1 cellular context compared by ENCODE assay signal in genomic region chr4:160523236-160523635, GRCh38.
TF ChIP-seq lines count a peak whose summit lies in the region.

No MANE protein-coding gene starts in this region.

TF ChIP-seq in HCT116, 20 proteins besides CTCF, POLR2A, EP300 and RAD21 (continued from another document):
- TF ChIP-seq REST (IDR thresholded peaks at IDR 0.05; ENCODE audit: low read depth) (no peak), ELF1 (IDR thresholded peaks at IDR 0.05; ENCODE audit: borderline replicate concordance, low read depth) (no peak), MAX (IDR thresholded peaks at IDR 0.05) (no peak), TCF7L2 (IDR thresholded peaks at IDR 0.05; ENCODE audit: borderline replicate concordance, extremely low read depth, insufficient read depth, insufficient read length) (no peak), ZFX (IDR thresholded peaks at IDR 0.05) (no peak), JUND (IDR thresholded peaks at IDR 0.05) (no peak), ZNF274 (IDR thresholded peaks at IDR 0.05; ENCODE audit: low read depth, low read length) (no peak), SRF (IDR thresholded peaks at IDR 0.05; ENCODE audit: low read depth) (no peak), EGR1 (IDR thresholded peaks at IDR 0.05; ENCODE audit: low read depth) (no peak)
